23 cellular contexts compared by ENCODE assay signal in genomic region chr6:157840261-157840660, GRCh38. TPM values are rescaled to one million over a fixed set of nuclear protein-coding genes. Genes with fewer than 3 reads are reported as not detected.
DNase-seq lines count a peak whose midpoint lies in the region; ATAC-seq, FAIRE-seq and TF ChIP-seq lines count a peak whose summit lies in the region.
"Had no signal": no experiment of that assay in that cellular context is flagged by ENCODE, and none has a peak within 500 bp of the region (broad histone marks: within the 10 kb centered on the region; RNA-seq: fewer than 3 reads in every experiment).

No MANE protein-coding gene starts in this region.

- CTCF ChIA-PET in A673 (lab: Charles Lee): no interaction called here
- CTCF ChIA-PET in HEK293 (lab: Yijun Ruan, JAX): interaction anchor here (0.7 to 1.3 kb wide), 3 partner anchors 23 to 1738 kb away, joined by 3 to 5 read pairs (median 4); no protein-coding TSS in a partner anchor

- TF ChIP-seq CTCF in A673 (conservative IDR thresholded peaks at IDR 0.05; ENCODE audit: low read depth, low read length) (no peak), HEK293 (tag by site-specific recombination; IDR thresholded peaks at IDR 0.05) (no peak), mesothelial cell of epicardium (IDR thresholded peaks at IDR 0.05; ENCODE audit: unreplicated experiment) (no peak), pancreas (IDR thresholded peaks at IDR 0.05) (no peak)

- peaks cover 79% of the 10 kb centered on the region for H3K36me3 Mint-ChIP-seq in activated T-helper 17 cell treated with anti-CD3 and anti-CD28 coated beads, Interleukin-2, amount 50 U/mL, for 72 hours (ENCODE audit: low read depth)
- H3K36me3 Mint-ChIP-seq in mesothelial cell of epicardium: peaks cover 2% of the 10 kb centered on the region
- H3K36me3 Mint-ChIP-seq in T-helper 2 cell treated with Interferon-gamma antibody and Interleukin-4, amounts not matched to agents 5 μg/mL and 100 μg/mL, for 36 hours (ENCODE audit: low read depth): peaks cover 2% of the 10 kb centered on the region

- no peak for FAIRE-seq in pancreas (lab: Jason Lieb, UNC)
- FAIRE-seq: D721Med, urothelium cell line had no signal

- no peak for DNase-seq in A673 (ENCODE audit: low spot score)
- DNase-seq in mesothelial cell of epicardium (ENCODE audit: low spot score in 2 of 2, unreplicated experiment in 2 of 2): no peak
- no peak for DNase-seq in T-helper 2 cell treated with Interferon-gamma antibody and Interleukin-4, amounts not matched to agents 5 μg/mL and 100 μg/mL, for 36 hours (ENCODE audit: low spot score)
- DNase-seq in pancreas: no peak
- no peak for DNase-seq in cortex of kidney (lab: John Stamatoyannopoulos, UW)
- DNase-seq: activated effector memory CD4-positive, alpha-beta T cell treated with anti-CD3 and anti-CD28 coated beads, Interleukin-2, amount 50 U/mL, for 16 hours; GDM1; heart right ventricle; KBM-7; midbrain; NCI-H1105 treated with DMSO at 0.1 percent for 48 hours; NCI-H526 treated with DMSO at 0.1 percent for 48 hours; nucleus accumbens; T-cell; WERI-Rb-1 had no signal

- no peak for ATAC-seq in activated T-helper 17 cell treated with anti-CD3 and anti-CD28 coated beads, Interleukin-2, amount 50 U/mL, for 72 hours (replicated peaks)
- no peak for ATAC-seq in pancreas
- no peak for ATAC-seq in GM19395 (IDR thresholded peaks at IDR 0.05; ENCODE audit: unreplicated experiment)
- ATAC-seq: heart right ventricle, T-cell had no signal

- H3K27me3 ChIP-seq in A673 (replicated peaks; ENCODE audit: insufficient read depth, low read depth, low read length, poor library complexity) (no peaks in the 10 kb centered on the region), pancreas (no peaks in the 10 kb centered on the region)
- H3K27me3 ChIP-seq: esophagus muscularis mucosa, heart right ventricle had no signal

- H3K4me3 ChIP-seq in A673 (ENCODE audit: low read depth, low read length, poor library complexity, severe bottlenecking) (no peak overlapping the region), HEK293 (ENCODE audit: low read depth, low read length) (no peak overlapping the region), pancreas (no peak overlapping the region)
- H3K4me3 ChIP-seq: esophagus muscularis mucosa, heart right ventricle had no signal

- H3K27me3 Mint-ChIP-seq in activated T-helper 17 cell treated with anti-CD3 and anti-CD28 coated beads, Interleukin-2, amount 50 U/mL, for 72 hours: no peaks in the 10 kb centered on the region
- H3K27me3 Mint-ChIP-seq in mesothelial cell of epicardium (ENCODE audit: low read depth): no peaks in the 10 kb centered on the region
- H3K27me3 Mint-ChIP-seq in T-helper 2 cell treated with Interferon-gamma antibody and Interleukin-4, amounts not matched to agents 5 μg/mL and 100 μg/mL, for 36 hours (ENCODE audit: low read depth): peaks cover 38% of the 10 kb centered on the region
- H3K27me3 Mint-ChIP-seq: dendritic cell treated with granulocyte-macrophage colony-stimulating factor and Interleukin-4, amounts not matched to agents 40 ng/mL and 50 ng/mL, for 4 days; T-cell had no signal

- peak overlapping the region; percentile 6 for H3K4me3 Mint-ChIP-seq in activated T-helper 17 cell treated with anti-CD3 and anti-CD28 coated beads, Interleukin-2, amount 50 U/mL, for 72 hours
- H3K4me3 Mint-ChIP-seq in mesothelial cell of epicardium: no peak overlapping the region
- no peak overlapping the region for H3K4me3 Mint-ChIP-seq in T-helper 2 cell treated with Interferon-gamma antibody and Interleukin-4, amounts not matched to agents 5 μg/mL and 100 μg/mL, for 36 hours
- H3K4me3 Mint-ChIP-seq: dendritic cell treated with granulocyte-macrophage colony-stimulating factor and Interleukin-4, amounts not matched to agents 40 ng/mL and 50 ng/mL, for 4 days had no signal

- intact Hi-C loops in A673 (cut with micrococcal nuclease; ENCODE audit: unreplicated experiment): no loop called here
- intact Hi-C loops in pancreas (cut with DNase I): no loop called here

- no peaks in the 10 kb centered on the region for H3K36me3 ChIP-seq in A673 (ENCODE audit: insufficient read depth, low read length, poor library complexity, severe bottlenecking)
- H3K36me3 ChIP-seq in HEK293 (ENCODE audit: control insufficient read depth in 2 of 2, insufficient read depth in 1 of 2, low read length in 2 of 2): no peaks in the 10 kb centered on the region
- H3K36me3 ChIP-seq in pancreas: no peaks in the 10 kb centered on the region
- H3K36me3 ChIP-seq: esophagus muscularis mucosa, heart right ventricle, WERI-Rb-1 had no signal

- peak overlapping the region; percentile 3 for H3K27ac ChIP-seq in A673 (ENCODE audit: low read depth, low read length, poor library complexity, severe bottlenecking)
- H3K27ac ChIP-seq in HEK293 (ENCODE audit: extremely low read depth, low read depth, low read length): no peak overlapping the region
- no peak overlapping the region for H3K27ac ChIP-seq in pancreas
- H3K27ac ChIP-seq: esophagus muscularis mucosa, HL-60, WERI-Rb-1 had no signal

- no peaks in the 10 kb centered on the region for H3K9me3 Mint-ChIP-seq in activated T-helper 17 cell treated with anti-CD3 and anti-CD28 coated beads, Interleukin-2, amount 50 U/mL, for 72 hours
- H3K9me3 Mint-ChIP-seq in mesothelial cell of epicardium: no peaks in the 10 kb centered on the region
- H3K9me3 Mint-ChIP-seq in T-helper 2 cell treated with Interferon-gamma antibody and Interleukin-4, amounts not matched to agents 5 μg/mL and 100 μg/mL, for 36 hours: peaks cover 5% of the 10 kb centered on the region
- H3K9me3 Mint-ChIP-seq: T-cell had no signal

- H3K4me1 Mint-ChIP-seq in activated T-helper 17 cell treated with anti-CD3 and anti-CD28 coated beads, Interleukin-2, amount 50 U/mL, for 72 hours: peaks cover 40% of the 10 kb centered on the region
- H3K4me1 Mint-ChIP-seq in mesothelial cell of epicardium: peaks cover 49% of the 10 kb centered on the region
- H3K4me1 Mint-ChIP-seq in T-helper 2 cell treated with Interferon-gamma antibody and Interleukin-4, amounts not matched to agents 5 μg/mL and 100 μg/mL, for 36 hours (ENCODE audit: low read depth): peaks cover 6% of the 10 kb centered on the region

- POLR2A ChIA-PET in A673 (lab: Charles Lee; ENCODE audit: low non-redundant PET): no interaction called here
- POLR2A ChIA-PET in HEK293 (lab: Yijun Ruan, JAX): no interaction called here

- H3K9me3 ChIP-seq in A673 (ENCODE audit: low read depth, low read length, poor library complexity, severe bottlenecking): no peaks in the 10 kb centered on the region
- H3K9me3 ChIP-seq in HEK293 (ENCODE audit: control insufficient read depth, insufficient read depth, low read depth, low read length): no peaks in the 10 kb centered on the region
- H3K9me3 ChIP-seq in pancreas: no peaks in the 10 kb centered on the region
- H3K9me3 ChIP-seq: esophagus muscularis mucosa, heart right ventricle had no signal

- no peak overlapping the region for H3K27ac Mint-ChIP-seq in activated T-helper 17 cell treated with anti-CD3 and anti-CD28 coated beads, Interleukin-2, amount 50 U/mL, for 72 hours
- peak overlapping the region; percentile 74 for H3K27ac Mint-ChIP-seq in mesothelial cell of epicardium
- no peak overlapping the region for H3K27ac Mint-ChIP-seq in T-helper 2 cell treated with Interferon-gamma antibody and Interleukin-4, amounts not matched to agents 5 μg/mL and 100 μg/mL, for 36 hours

- H3K4me1 ChIP-seq in A673 (ENCODE audit: insufficient read depth, low read length, poor library complexity, severe bottlenecking) (peaks cover 13% of the 10 kb centered on the region), HEK293 (ENCODE audit: control insufficient read depth, insufficient read depth, low read length) (peaks cover 11% of the 10 kb centered on the region), pancreas (peaks cover 0 to 27% (median 26%) of the 10 kb centered on the region in 3 donors)

- 63 to 85% methylated on average over 2 of the region's 2 CpGs for WGBS in pancreas, 2 donors

- no TSS peak for BruUV-seq in A673 (replicated peaks; lab: Mats Ljungman, UMichigan)

TF ChIP-seq in HEK293, 187 proteins besides CTCF, POLR2A, EP300 and RAD21:
- TF ChIP-seq ZNF366 (tag by site-specific recombination; conservative IDR thresholded peaks at IDR 0.05): peak; percentile 73
- peak; percentile 90 for TF ChIP-seq PRDM1 (tag by site-specific recombination; IDR thresholded peaks at IDR 0.05)
- TF ChIP-seq, protein P1, sequence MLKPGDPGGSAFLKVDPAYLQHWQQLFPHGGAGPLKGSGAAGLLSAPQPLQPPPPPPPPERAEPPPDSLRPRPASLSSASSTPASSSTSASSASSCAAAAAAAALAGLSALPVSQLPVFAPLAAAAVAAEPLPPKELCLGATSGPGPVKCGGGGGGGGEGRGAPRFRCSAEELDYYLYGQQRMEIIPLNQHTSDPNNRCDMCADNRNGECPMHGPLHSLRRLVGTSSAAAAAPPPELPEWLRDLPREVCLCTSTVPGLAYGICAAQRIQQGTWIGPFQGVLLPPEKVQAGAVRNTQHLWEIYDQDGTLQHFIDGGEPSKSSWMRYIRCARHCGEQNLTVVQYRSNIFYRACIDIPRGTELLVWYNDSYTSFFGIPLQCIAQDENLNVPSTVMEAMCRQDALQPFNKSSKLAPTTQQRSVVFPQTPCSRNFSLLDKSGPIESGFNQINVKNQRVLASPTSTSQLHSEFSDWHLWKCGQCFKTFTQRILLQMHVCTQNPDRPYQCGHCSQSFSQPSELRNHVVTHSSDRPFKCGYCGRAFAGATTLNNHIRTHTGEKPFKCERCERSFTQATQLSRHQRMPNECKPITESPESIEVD (tag by site-specific recombination; IDR thresholded peaks at IDR 0.05): no peak

RNA-seq across cellular contexts. Expression of gene SNX9, which starts 17.2 kb away (rescaled TPM):
- total RNA-seq in A673 (2021) (24.8 and 29.5 TPM in 2 replicates), mesothelial cell of epicardium (22.8 to 24.0 TPM (median 23.1 TPM) in 3 replicates), pancreas (10 to 100 TPM; 14.6 to 27.4 (median 16.3) TPM)
- 10 to 100 TPM; 20.5 to 71.9 TPM for total RNA-seq in activated T-helper 17 cell treated with anti-CD3 and anti-CD28 coated beads, Interleukin-2, amount 50 U/mL, for 72 hours
- 10 to 100 TPM; 14.2 to 16.3 TPM for polyA plus RNA-seq in pancreas
